Comparison of ENCODE assay signal across 16 cellular contexts in the genomic region with DNA sequence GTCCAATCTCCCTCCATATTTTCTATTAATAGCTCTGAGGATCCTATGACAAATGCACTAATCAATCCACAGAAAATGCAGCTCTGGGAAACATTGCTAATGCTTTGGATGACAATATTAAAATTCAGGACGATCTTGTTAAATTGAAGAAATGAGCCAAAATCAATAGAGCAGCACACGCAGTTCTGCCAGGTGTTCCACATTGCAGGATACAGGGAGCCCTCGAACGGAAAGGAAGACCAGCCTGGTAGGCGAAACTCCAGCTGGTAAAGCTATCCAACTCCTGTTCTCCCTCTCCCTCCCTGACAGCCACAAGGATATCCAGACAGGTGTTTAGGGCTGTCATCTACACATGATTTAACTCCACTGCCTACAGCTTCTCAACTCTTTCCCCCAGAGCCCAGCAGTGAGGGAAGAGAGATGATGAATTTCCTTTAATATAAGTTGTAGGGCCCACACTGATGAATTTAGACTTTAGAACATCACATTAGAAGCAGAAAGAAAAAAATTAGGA.
A peak's percentile ranks its signal among the peaks of the same experiment; 100 is the strongest.
DNase-seq lines count a peak whose midpoint lies in the region; ATAC-seq and TF ChIP-seq lines count a peak whose summit lies in the region.
"Had no signal": no experiment of that assay in that cellular context is flagged by ENCODE, and none has a peak within 500 bp of the region (broad histone marks: within the 10 kb centered on the region; RNA-seq: fewer than 3 reads in every experiment).

No MANE protein-coding gene starts in this region.

- POLR2A ChIA-PET in CD4-positive, alpha-beta T cell (lab: Charles Lee): no interaction called here

- intact Hi-C loops in CD4-positive, alpha-beta T cell (cut with DNase I, micrococcal nuclease): no loop called here

- peak; percentile 36 for DNase-seq in NCI-H1092 treated with DMSO at 0.1 percent for 48 hours (lab: John Stamatoyannopoulos, UW)
- DNase-seq in NCI-H2171 (lab: John Stamatoyannopoulos, UW): peak; percentile 10
- peak; percentile 73 for DNase-seq in SHP77 treated with DMSO at 0.1 percent for 48 hours (lab: John Stamatoyannopoulos, UW)
- no peak for DNase-seq in iPS-NIHi11 (ENCODE audit: low spot score)
- DNase-seq in MV-4-11 (lab: John Stamatoyannopoulos, UW): no peak
- DNase-seq in CD4-positive, alpha-beta T cell: no peak
- DNase-seq: CD4-positive, alpha-beta memory T cell; GOT3; NCI-H1694 treated with DMSO at 0.1 percent for 48 hours; NCI-H226; NK-92 treated with Interleukin-12 subunit alpha and Interleukin-12 subunit beta, amount 100 ng/mL, for 24 hours had no signal

- no peak for TF ChIP-seq CTCF in C4-2B (conservative IDR thresholded peaks at IDR 0.05)
- TF ChIP-seq CTCF in CD4-positive, alpha-beta T cell (IDR thresholded peaks at IDR 0.05): no peak

- H3K27me3 ChIP-seq in CD4-positive, alpha-beta T cell (ENCODE audit: control insufficient read depth, insufficient read depth, low read length): no peaks in the 10 kb centered on the region

- H3K4me3 Mint-ChIP-seq in CD4-positive, alpha-beta T cell: no peak overlapping the region
- H3K4me3 Mint-ChIP-seq: CD4-positive, alpha-beta memory T cell had no signal

- H3K36me3 Mint-ChIP-seq in CD4-positive, alpha-beta T cell (ENCODE audit: low read depth): peaks cover 93% of the 10 kb centered on the region

- no peak overlapping the region for H3K27ac Mint-ChIP-seq in CD4-positive, alpha-beta T cell
- H3K27ac Mint-ChIP-seq: CD4-positive, alpha-beta memory T cell had no signal

- CTCF ChIA-PET in CD4-positive, alpha-beta T cell (lab: Charles Lee): interaction anchor here (1.0 to 1.7 kb wide), 2 partner anchors 12 to 52 kb away, joined by 3 to 5 read pairs; no protein-coding TSS in a partner anchor

- H3K4me1 Mint-ChIP-seq in CD4-positive, alpha-beta T cell (ENCODE audit: low read depth): no peaks in the 10 kb centered on the region

- H3K9me3 Mint-ChIP-seq in CD4-positive, alpha-beta T cell: no peaks in the 10 kb centered on the region
- H3K9me3 Mint-ChIP-seq: CD4-positive, alpha-beta memory T cell had no signal

- H3K27me3 Mint-ChIP-seq in CD4-positive, alpha-beta T cell: no peaks in the 10 kb centered on the region
- H3K27me3 Mint-ChIP-seq: CD4-positive, alpha-beta memory T cell had no signal

- peak overlapping the region; percentile 81; the same call in 1 of the 2 replicates for H3K27ac ChIP-seq in C4-2B
- H3K27ac ChIP-seq in CD4-positive, alpha-beta T cell (ENCODE audit: low read depth, low read length): no peak overlapping the region
- H3K27ac ChIP-seq: HL-60, RWPE1 had no signal

- no peaks in the 10 kb centered on the region for H3K9me3 ChIP-seq in CD4-positive, alpha-beta T cell (ENCODE audit: control insufficient read depth, low read length)

- no peak for ATAC-seq in HG03378 (IDR thresholded peaks at IDR 0.05; ENCODE audit: unreplicated experiment)
- no peak for ATAC-seq in CD4-positive, alpha-beta T cell (ENCODE audit: poor library complexity)
- ATAC-seq: K562 had no signal

Comparison
In these comparisons a context has a peak if more than half of its experiments do, and no peak if none do; other contexts are left out.
1. DNase-seq: peak in NCI-H1092 treated with DMSO at 0.1 percent for 48 hours (single experiment), NCI-H2171 (single experiment) and SHP77 treated with DMSO at 0.1 percent for 48 hours (single experiment); none in iPS-NIHi11 (single experiment), MV-4-11 (single experiment) and CD4-positive, alpha-beta T cell (0 of 10).